8 cellular contexts compared by ENCODE assay signal in genomic region chr9:126705767-126706697, GRCh38.
A peak's percentile ranks its signal among the peaks of the same experiment; 100 is the strongest.
DNase-seq lines count a peak whose midpoint lies in the region; ATAC-seq and TF ChIP-seq lines count a peak whose summit lies in the region.

No MANE protein-coding gene starts in this region.

- DNase-seq in Calu3 (peak; percentile 79), breast epithelium (ENCODE audit: low spot score in 2 of 2) (peak; percentile 36 to 57), lung (ENCODE audit: low spot score) (peak; percentile 58), DMS79 treated with DMSO at 0.1 percent for 48 hours (lab: John Stamatoyannopoulos, UW) (no peak)
- peak; percentile 28 for DNase-seq in Jurkat, Clone E6-1 (ENCODE audit: low read depth, low spot score)
- peak; percentile 51 to 58 for DNase-seq in stimulated activated CD8-positive, alpha-beta memory T cell treated with anti-CD3 and anti-CD28 coated beads, Interleukin-15, amount 100 ng/mL, for 48 hours (ENCODE audit: low read depth in 2 of 2)

- BruUV-seq in Calu3 (replicated peaks; lab: Mats Ljungman, UMichigan), result no TSS peak

- H3K27ac Mint-ChIP-seq in Calu3 (ENCODE audit: unreplicated experiment), result no peak overlapping the region

- no peaks in the 10 kb centered on the region for H3K9me3 ChIP-seq in breast epithelium
- peaks cover 0 to 4% of the 10 kb centered on the region in 2 donors for H3K9me3 ChIP-seq in lung (ENCODE audit: control insufficient read depth in 2 of 2, insufficient read depth in 1 of 2, low read length in 1 of 2)

- H3K27me3 Mint-ChIP-seq in Calu3 (ENCODE audit: unreplicated experiment), result peaks cover 72% of the 10 kb centered on the region

- H3K4me1 ChIP-seq in breast epithelium (peaks cover 4 to 12% of the 10 kb centered on the region in 2 donors), lung (ENCODE audit: control insufficient read depth in 2 of 2, insufficient read depth in 2 of 2, low read length in 2 of 2) (no peaks in the 10 kb centered on the region)

- intact Hi-C loops in Calu3 (cut with micrococcal nuclease; ENCODE audit: unreplicated experiment) (loop anchor here (2.0 kb wide), 1 partner anchor 75 kb away; no protein-coding TSS in a partner anchor), breast epithelium (cut with DNase I; ENCODE audit: low total_unique reads) (loop anchor here (10.0 kb wide), 1 partner anchor 79 kb away; no protein-coding TSS in a partner anchor)

- TF ChIP-seq CTCF in Calu3 (IDR thresholded peaks at IDR 0.05; ENCODE audit: unreplicated experiment) (peak; percentile 51), WI38 (IDR thresholded peaks at IDR 0.05; ENCODE audit: low read depth, low read length) (peak; percentile 53), breast epithelium (IDR thresholded peaks at IDR 0.05) (peak; percentile 21 to 65 (median 46)), lung (IDR thresholded peaks at IDR 0.05; ENCODE audit: control extremely low read depth, extremely low read depth) (peak; percentile 35)

- H3K4me1 Mint-ChIP-seq in Calu3 (ENCODE audit: low read depth, unreplicated experiment), result no peaks in the 10 kb centered on the region

- no peak overlapping the region for H3K27ac ChIP-seq in breast epithelium
- no peak overlapping the region for H3K27ac ChIP-seq in lung (ENCODE audit: low read depth in 1 of 2, low read length in 1 of 2)

- 29 to 34% methylated on average over 31 to 41 of the region's 41 CpGs for WGBS in lung, 2 donors

- H3K36me3 ChIP-seq in breast epithelium (no peaks in the 10 kb centered on the region), lung (ENCODE audit: control insufficient read depth in 2 of 2, insufficient read depth in 2 of 2, low read length in 2 of 2) (no peaks in the 10 kb centered on the region)

- peak overlapping the region; percentile 22 for H3K4me3 Mint-ChIP-seq in Calu3 (ENCODE audit: low read depth, unreplicated experiment)

- CTCF ChIA-PET in Calu3 (lab: Charles Lee), result interaction anchor here (0.5 to 3.1 kb wide), 8 partner anchors 10 to 250 kb away, joined by 3 to 91 read pairs (median 3); no protein-coding TSS in a partner anchor

- no peaks in the 10 kb centered on the region for H3K36me3 Mint-ChIP-seq in Calu3 (ENCODE audit: insufficient read depth, unreplicated experiment)

- peaks cover 0 to 9% of the 10 kb centered on the region in 2 donors for H3K27me3 ChIP-seq in breast epithelium
- peaks cover 6% of the 10 kb centered on the region for H3K27me3 ChIP-seq in lung (ENCODE audit: control insufficient read depth, insufficient read depth)

- H3K9me3 Mint-ChIP-seq in Calu3 (ENCODE audit: low read depth, unreplicated experiment), result no peaks in the 10 kb centered on the region

- no peak for TF ChIP-seq POLR2A in breast epithelium (IDR thresholded peaks at IDR 0.05)

- ATAC-seq in lung (ENCODE audit: insufficient read depth, low FRiP score) (peak; percentile 37), GM21528 (IDR thresholded peaks at IDR 0.05; ENCODE audit: low FRiP score, unreplicated experiment) (no peak)

- no peak overlapping the region for H3K4me3 ChIP-seq in Jurkat, Clone E6-1 (ENCODE audit: low read length)
- H3K4me3 ChIP-seq in WI38 (ENCODE audit: low read depth, low read length), result no peak overlapping the region
- H3K4me3 ChIP-seq in breast epithelium, result peak overlapping the region in 2 of 3 donors; percentile 33 to 61
- no peak overlapping the region for H3K4me3 ChIP-seq in lung

Comparison
In these comparisons a context has a peak if more than half of its experiments do, and no peak if none do; other contexts are left out.
1. H3K4me3 ChIP-seq: peak in breast epithelium (2 of 3); none in Jurkat, Clone E6-1 (single experiment), WI38 (single experiment) and lung (single experiment).
2. Peak in every context shown above with its lines, with median percentiles within 50 percentile points of each other: CTCF ChIP-seq.